15 cellular contexts compared by ENCODE assay signal in the genomic region with DNA sequence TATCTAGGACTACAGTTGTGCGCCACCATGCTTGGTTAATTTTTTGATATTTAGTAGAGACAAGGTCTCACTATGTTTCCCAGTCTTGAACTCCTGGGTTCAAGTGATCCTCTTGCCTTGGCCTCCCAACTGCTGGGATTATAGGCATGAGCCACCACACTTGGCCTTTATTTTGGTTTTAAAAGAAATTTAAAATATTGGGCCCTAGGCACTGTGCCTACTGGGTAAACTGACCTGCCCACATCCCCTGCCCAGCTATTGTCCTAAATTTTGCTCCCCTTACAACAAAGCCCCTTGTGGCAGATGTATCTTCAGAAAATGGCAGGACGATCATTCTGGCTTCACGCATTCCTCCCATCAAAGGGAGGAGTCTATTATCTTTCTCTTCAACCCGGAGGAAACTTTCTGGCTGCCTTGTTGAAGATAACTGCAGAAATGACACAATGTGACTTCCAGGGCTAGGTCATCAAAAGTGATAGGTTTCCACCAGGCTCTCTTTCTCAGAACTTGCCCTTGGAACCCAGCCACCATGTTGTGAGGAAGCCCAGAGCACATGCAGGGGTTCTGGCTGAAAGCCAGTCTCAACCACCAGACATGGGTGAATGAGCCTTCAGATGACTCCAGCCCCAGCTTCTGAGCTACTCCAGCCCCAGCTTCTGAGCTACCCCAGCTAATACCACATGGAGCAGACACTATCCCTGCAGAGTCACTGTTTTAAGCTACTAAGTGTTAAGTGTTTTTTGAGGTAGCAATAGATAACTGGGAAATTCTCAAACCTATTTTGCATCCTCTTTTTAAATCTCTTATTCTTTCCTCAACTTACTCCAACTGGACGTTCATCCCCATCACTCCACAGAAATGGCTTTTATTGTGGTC. TPM values are rescaled to one million over a fixed set of nuclear protein-coding genes. Genes with fewer than 3 reads are reported as not detected.
A peak's percentile ranks its signal among the peaks of the same experiment; 100 is the strongest.
DNase-seq lines count a peak whose midpoint lies in the region; ATAC-seq and TF ChIP-seq lines count a peak whose summit lies in the region.
"Had no signal": no experiment of that assay in that cellular context is flagged by ENCODE, and none has a peak within 500 bp of the region (broad histone marks: within the 10 kb centered on the region; RNA-seq: fewer than 3 reads in every experiment).

No MANE protein-coding gene starts in this region.

- H3K27me3 Mint-ChIP-seq in stimulated activated naive CD8-positive, alpha-beta T cell treated with anti-CD3 and anti-CD28 coated beads, Interleukin-15, amount 100 ng/mL, for 72 hours = no peaks in the 10 kb centered on the region
- H3K27me3 Mint-ChIP-seq: activated CD4-positive, alpha-beta memory T cell treated with anti-CD3 and anti-CD28 coated beads for 36 hours; IgD-negative memory B cell had no signal

- H3K9me3 ChIP-seq in RWPE2 (ENCODE audit: severe bottlenecking) (no peaks in the 10 kb centered on the region), esophagus squamous epithelium (no peaks in the 10 kb centered on the region), vagina (no peaks in the 10 kb centered on the region)
- H3K9me3 ChIP-seq: upper lobe of right lung had no signal

- peaks cover 19% of the 10 kb centered on the region for H3K4me1 ChIP-seq in RWPE2 (ENCODE audit: insufficient read depth, poor library complexity, severe bottlenecking)
- peaks cover 0 to 39% (median 14%) of the 10 kb centered on the region in 3 donors for H3K4me1 ChIP-seq in esophagus squamous epithelium
- H3K4me1 ChIP-seq in vagina = peaks cover 38% of the 10 kb centered on the region
- H3K4me1 ChIP-seq: upper lobe of right lung had no signal

- no peaks in the 10 kb centered on the region for H3K27me3 ChIP-seq in RWPE2 (ENCODE audit: insufficient read depth, poor library complexity, severe bottlenecking)
- no peaks in the 10 kb centered on the region for H3K27me3 ChIP-seq in esophagus squamous epithelium
- H3K27me3 ChIP-seq in vagina = no peaks in the 10 kb centered on the region
- H3K27me3 ChIP-seq: BLaER1, upper lobe of right lung had no signal

- no peak overlapping the region for H3K27ac Mint-ChIP-seq in stimulated activated naive CD8-positive, alpha-beta T cell treated with anti-CD3 and anti-CD28 coated beads, Interleukin-15, amount 100 ng/mL, for 72 hours
- H3K27ac Mint-ChIP-seq: activated CD4-positive, alpha-beta memory T cell treated with anti-CD3 and anti-CD28 coated beads for 36 hours; IgD-negative memory B cell had no signal

- peaks cover 9% of the 10 kb centered on the region for H3K4me1 Mint-ChIP-seq in stimulated activated naive CD8-positive, alpha-beta T cell treated with anti-CD3 and anti-CD28 coated beads, Interleukin-15, amount 100 ng/mL, for 72 hours

- H3K27ac ChIP-seq in RWPE2 (ENCODE audit: poor library complexity, severe bottlenecking) (peak overlapping the region; percentile 50), esophagus squamous epithelium (peak overlapping the region in 3 of 4 donors; percentile 12 to 46 (median 36)), vagina (peak overlapping the region; percentile 78)
- H3K27ac ChIP-seq: BLaER1, upper lobe of right lung had no signal

- WGBS in esophagus squamous epithelium, 2 donors = 81 to 92% methylated on average over 5 of the region's 5 CpGs

- TF ChIP-seq POLR2A in esophagus squamous epithelium (IDR thresholded peaks at IDR 0.05) (no peak), vagina (IDR thresholded peaks at IDR 0.05) (no peak)

- H3K9me3 Mint-ChIP-seq in stimulated activated naive CD8-positive, alpha-beta T cell treated with anti-CD3 and anti-CD28 coated beads, Interleukin-15, amount 100 ng/mL, for 72 hours = peaks cover 9 to 11% of the 10 kb centered on the region in 2 donors
- H3K9me3 Mint-ChIP-seq: IgD-negative memory B cell had no signal

- H3K4me3 Mint-ChIP-seq in stimulated activated naive CD8-positive, alpha-beta T cell treated with anti-CD3 and anti-CD28 coated beads, Interleukin-15, amount 100 ng/mL, for 72 hours = no peak overlapping the region
- H3K4me3 Mint-ChIP-seq: activated CD4-positive, alpha-beta memory T cell treated with anti-CD3 and anti-CD28 coated beads for 36 hours; IgD-negative memory B cell had no signal

- intact Hi-C loops in esophagus squamous epithelium (cut with DNase I) = no loop called here
- intact Hi-C loops in vagina (cut with DNase I) = no loop called here

- peak; percentile 46 for ATAC-seq in stimulated activated naive CD8-positive, alpha-beta T cell treated with anti-CD3 and anti-CD28 coated beads, Interleukin-15, amount 100 ng/mL, for 72 hours
- ATAC-seq in stimulated activated naive CD8-positive, alpha-beta T cell treated with anti-CD3 and anti-CD28 coated beads, Interleukin-15, Interleukin-2, amounts not matched to agents 100 U/mL and 50 U/mL, for 24 hours = no peak
- no peak for ATAC-seq in RWPE2 (ENCODE audit: low read depth)
- ATAC-seq in HG02938 (IDR thresholded peaks at IDR 0.05; ENCODE audit: unreplicated experiment) = no peak
- no peak for ATAC-seq in HG02678 (IDR thresholded peaks at IDR 0.05; ENCODE audit: unreplicated experiment)
- ATAC-seq: activated naive CD4-positive, alpha-beta T cell treated with anti-CD3 and anti-CD28 coated beads, Interleukin-2, amount 50 U/mL, for 72 hours had no signal

- H3K4me3 ChIP-seq in RWPE2 (ENCODE audit: severe bottlenecking) (no peak overlapping the region), esophagus squamous epithelium (no peak overlapping the region), vagina (no peak overlapping the region)
- H3K4me3 ChIP-seq: BLaER1, upper lobe of right lung had no signal

- H3K36me3 ChIP-seq in RWPE2 (ENCODE audit: low read depth) = peaks cover 13% of the 10 kb centered on the region
- peaks cover 0 to 4% (median 0%) of the 10 kb centered on the region in 3 donors for H3K36me3 ChIP-seq in esophagus squamous epithelium
- no peaks in the 10 kb centered on the region for H3K36me3 ChIP-seq in vagina
- H3K36me3 ChIP-seq: upper lobe of right lung had no signal

- DNase-seq in stimulated activated naive CD8-positive, alpha-beta T cell treated with anti-CD3 and anti-CD28 coated beads, Interleukin-15, amount 100 ng/mL, for 72 hours = no peak
- no peak for DNase-seq in stimulated activated naive CD8-positive, alpha-beta T cell treated with anti-CD3 and anti-CD28 coated beads, Interleukin-15, Interleukin-2, amounts not matched to agents 100 U/mL and 50 U/mL, for 24 hours
- no peak for DNase-seq in RWPE2 (ENCODE audit: low spot score)
- no peak for DNase-seq in esophagus squamous epithelium (lab: John Stamatoyannopoulos, UW)
- no peak for DNase-seq in vagina (ENCODE audit: extremely low spot score in 2 of 2)
- DNase-seq in occipital lobe (lab: John Stamatoyannopoulos, UW) = no peak
- DNase-seq: activated CD4-positive, alpha-beta memory T cell treated with anti-CD3 and anti-CD28 coated beads for 36 hours; left cardiac atrium; NCI-H524; upper lobe of right lung had no signal

- TF ChIP-seq CTCF in RWPE2 (IDR thresholded peaks at IDR 0.05; ENCODE audit: poor library complexity, severe bottlenecking) (no peak), esophagus squamous epithelium (IDR thresholded peaks at IDR 0.05) (no peak), vagina (IDR thresholded peaks at IDR 0.05) (no peak)

RNA-seq across cellular contexts. Expression of a gene that starts 4.6 kb away (rescaled TPM):
- 1 to 10 TPM in 1 of 4 donors, under 1 TPM in 3; 0.22 to 2.8 (median 0.61) TPM for total RNA-seq in esophagus squamous epithelium
- total RNA-seq in vagina = not detected
- total RNA-seq in occipital lobe = not detected

RNA-seq across cellular contexts. Expression of a gene that starts 18.3 kb away (rescaled TPM):
- 10 to 100 TPM; 40.3 to 70.3 (median 46.2) TPM for total RNA-seq in esophagus squamous epithelium
- 21.4 TPM for total RNA-seq in vagina
- 43.0 TPM for total RNA-seq in occipital lobe

RNA-seq across cellular contexts. Expression of a gene that starts 26.2 kb away (rescaled TPM):
- total RNA-seq in esophagus squamous epithelium = not detected
- not detected for total RNA-seq in vagina
- 2.2 TPM for total RNA-seq in occipital lobe
- total RNA-seq: activated CD4-positive, alpha-beta memory T cell treated with anti-CD3 and anti-CD28 coated beads for 36 hours; left cardiac atrium; upper lobe of right lung had no signal

RNA-seq across cellular contexts. Expression of a gene that starts 56.9 kb away (rescaled TPM):
- total RNA-seq in esophagus squamous epithelium (100 to 1,000 TPM in 3 of 4 donors, 10 to 100 TPM in 1; 87.8 to 254 (median 142) TPM), vagina (78.6 TPM), occipital lobe (not detected)
